ENCODE assay signal across 26 cellular contexts in genomic region chr4:8112036-8112576, GRCh38. TPM values are rescaled to one million over a fixed set of nuclear protein-coding genes. Genes with fewer than 3 reads are reported as not detected.
DNase-seq lines count a peak whose midpoint lies in the region; ATAC-seq and TF ChIP-seq lines count a peak whose summit lies in the region.
"Had no signal": no experiment of that assay in that cellular context is flagged by ENCODE, and none has a peak within 500 bp of the region (broad histone marks: within the 10 kb centered on the region; RNA-seq: fewer than 3 reads in every experiment).

No MANE protein-coding gene starts in this region.

- H3K4me3 ChIP-seq in psoas muscle: no peak overlapping the region
- H3K4me3 ChIP-seq: A549, adrenal gland, heart left ventricle, right atrium auricular region, tibial nerve had no signal

- H3K9me3 ChIP-seq in psoas muscle: no peaks in the 10 kb centered on the region
- H3K9me3 ChIP-seq: A549, adrenal gland, heart left ventricle, right atrium auricular region had no signal

- intact Hi-C loops in psoas muscle (cut with DNase I): no loop called here

- DNase-seq in NCI-H345 (lab: John Stamatoyannopoulos, UW): peak; percentile 14
- DNase-seq in NCI-H345 treated with DMSO at 0.1 percent for 48 hours (lab: John Stamatoyannopoulos, UW; ENCODE audit: unreplicated experiment): no peak
- peak; percentile 31 for DNase-seq in NCI-H2081 treated with DMSO at 0.1 percent for 48 hours (lab: John Stamatoyannopoulos, UW)
- no peak for DNase-seq in RWPE1 (ENCODE audit: low spot score)
- peak in 1 of 2 donors; percentile 36 for DNase-seq in psoas muscle
- no peak for DNase-seq in NCI-H187 (lab: John Stamatoyannopoulos, UW)
- DNase-seq in ureter (ENCODE audit: low spot score): no peak
- no peak for DNase-seq in activated effector memory CD4-positive, alpha-beta T cell treated with anti-CD3 and anti-CD28 coated beads, Interleukin-2, amount 50 U/mL, for 16 hours
- DNase-seq: activated CD4-positive, alpha-beta T cell treated with anti-CD3 and anti-CD28 coated beads for 48 hours; activated naive CD4-positive, alpha-beta T cell; activated T-cell treated with anti-CD3 and anti-CD28 coated beads, Interleukin-2, amount 50 U/mL, for 4 hours; adrenal gland; brain microvascular endothelial cell; CD8-positive, alpha-beta memory T cell; NCI-H1105; NCI-H226; nephron progenitor cell; PC-3; SHP77; stimulated activated CD4-positive, alpha-beta T cell treated with anti-CD3 and anti-CD28 coated beads, Interleukin-2, amount 100 ng/mL, for 48 hours had no signal

- H3K27me3 ChIP-seq in psoas muscle (ENCODE audit: insufficient read depth in 3 of 3, low read length in 2 of 3): no peaks in the 10 kb centered on the region
- H3K27me3 ChIP-seq: adrenal gland, brain microvascular endothelial cell, heart left ventricle, right atrium auricular region, tibial nerve had no signal

- CTCF ChIA-PET in RWPE1 (lab: Yijun Ruan, JAX): no interaction called here

- no peak for ATAC-seq in psoas muscle
- ATAC-seq: A549; activated T-cell treated with anti-CD3 and anti-CD28 coated beads, Interleukin-2, amount 50 U/mL, for 4 hours; heart left ventricle; PC-3 had no signal

- WGBS in psoas muscle, 3 donors: 52 to 68% (median 56%) methylated on average over 9 of the region's 9 CpGs

- POLR2A ChIA-PET in RWPE1 (lab: Yijun Ruan, JAX; ENCODE audit: low non-redundant PET): no interaction called here

- H3K4me1 ChIP-seq in psoas muscle: peaks cover 82% of the 10 kb centered on the region
- H3K4me1 ChIP-seq: adrenal gland, parathyroid adenoma had no signal

- TF ChIP-seq CTCF in RWPE1 (conservative IDR thresholded peaks at IDR 0.05; ENCODE audit: low read depth) (no peak), psoas muscle (IDR thresholded peaks at IDR 0.05) (no peak)

- peak overlapping the region; percentile 10 for H3K27ac ChIP-seq in RWPE1
- peak overlapping the region; percentile 98 for H3K27ac ChIP-seq in psoas muscle
- H3K27ac ChIP-seq: A549, adrenal gland, brain microvascular endothelial cell, parathyroid adenoma, VCaP had no signal

- H3K36me3 ChIP-seq in psoas muscle (ENCODE audit: insufficient read depth in 1 of 2, low read depth in 1 of 2): peaks cover 0 to 44% of the 10 kb centered on the region in 2 donors
- H3K36me3 ChIP-seq: adrenal gland, brain microvascular endothelial cell, heart left ventricle, right atrium auricular region had no signal

RNA-seq across cellular contexts. Expression of gene ABLIM2, which starts 46.5 kb away (rescaled TPM):
- total RNA-seq in psoas muscle (100 to 1,000 TPM; 127 to 956 (median 461) TPM), ureter (8.5 TPM)
- polyA plus RNA-seq in psoas muscle: 100 to 1,000 TPM in 2 of 3 donors, 10 to 100 TPM in 1; 82.2 to 295 (median 123) TPM

Comparison
In these comparisons a context has a peak if more than half of its experiments do, and no peak if none do; other contexts are left out.
1. DNase-seq: peak in NCI-H345 (single experiment) and NCI-H2081 treated with DMSO at 0.1 percent for 48 hours (single experiment); none in NCI-H345 treated with DMSO at 0.1 percent for 48 hours (single experiment), RWPE1 (single experiment), NCI-H187 (0 of 2), ureter (single experiment) and activated effector memory CD4-positive, alpha-beta T cell treated with anti-CD3 and anti-CD28 coated beads, Interleukin-2, amount 50 U/mL, for 16 hours (single experiment).
2. RNA of gene ABLIM2, which starts 46.5 kb away (total RNA-seq): 127 to 956 TPM in psoas muscle; 8.5 TPM in ureter (single experiment); every median in the first group is over 10 times any median in the second.